In the genomic region with DNA sequence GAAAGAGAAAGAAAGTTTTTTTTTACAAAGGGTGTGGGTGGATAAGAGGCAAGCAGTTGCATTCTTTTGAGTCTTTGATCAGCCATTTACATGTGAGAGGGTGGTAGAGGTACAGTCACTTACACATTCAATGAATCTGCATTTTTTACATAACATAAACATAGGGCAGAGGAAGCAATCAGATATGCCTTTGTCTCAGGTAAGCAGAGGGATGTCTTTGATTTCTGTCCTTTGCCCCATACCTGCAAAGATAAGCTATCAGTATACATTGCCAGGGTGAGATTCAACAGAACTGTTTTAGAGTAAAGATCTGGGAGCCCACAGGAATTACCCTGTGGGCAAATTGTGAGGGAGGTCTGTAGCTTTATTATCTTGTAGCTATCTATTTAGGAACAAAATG, we compare ENCODE assay signal across 1 cellular context.
A peak's percentile ranks its signal among the peaks of the same experiment; 100 is the strongest.
TF ChIP-seq lines count a peak whose summit lies in the region.

No MANE protein-coding gene starts in this region.

TF ChIP-seq in HepG2, 621 proteins besides CTCF, POLR2A, EP300 and RAD21 (continued from another document and continues in another):
- TF ChIP-seq, protein P1, sequence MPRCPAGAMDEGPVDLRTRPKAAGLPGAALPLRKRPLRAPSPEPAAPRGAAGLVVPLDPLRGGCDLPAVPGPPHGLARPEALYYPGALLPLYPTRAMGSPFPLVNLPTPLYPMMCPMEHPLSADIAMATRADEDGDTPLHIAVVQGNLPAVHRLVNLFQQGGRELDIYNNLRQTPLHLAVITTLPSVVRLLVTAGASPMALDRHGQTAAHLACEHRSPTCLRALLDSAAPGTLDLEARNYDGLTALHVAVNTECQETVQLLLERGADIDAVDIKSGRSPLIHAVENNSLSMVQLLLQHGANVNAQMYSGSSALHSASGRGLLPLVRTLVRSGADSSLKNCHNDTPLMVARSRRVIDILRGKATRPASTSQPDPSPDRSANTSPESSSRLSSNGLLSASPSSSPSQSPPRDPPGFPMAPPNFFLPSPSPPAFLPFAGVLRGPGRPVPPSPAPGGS (CRISPR knock-in tag; IDR thresholded peaks at IDR 0.05), result no peak
- TF ChIP-seq, protein P2, sequence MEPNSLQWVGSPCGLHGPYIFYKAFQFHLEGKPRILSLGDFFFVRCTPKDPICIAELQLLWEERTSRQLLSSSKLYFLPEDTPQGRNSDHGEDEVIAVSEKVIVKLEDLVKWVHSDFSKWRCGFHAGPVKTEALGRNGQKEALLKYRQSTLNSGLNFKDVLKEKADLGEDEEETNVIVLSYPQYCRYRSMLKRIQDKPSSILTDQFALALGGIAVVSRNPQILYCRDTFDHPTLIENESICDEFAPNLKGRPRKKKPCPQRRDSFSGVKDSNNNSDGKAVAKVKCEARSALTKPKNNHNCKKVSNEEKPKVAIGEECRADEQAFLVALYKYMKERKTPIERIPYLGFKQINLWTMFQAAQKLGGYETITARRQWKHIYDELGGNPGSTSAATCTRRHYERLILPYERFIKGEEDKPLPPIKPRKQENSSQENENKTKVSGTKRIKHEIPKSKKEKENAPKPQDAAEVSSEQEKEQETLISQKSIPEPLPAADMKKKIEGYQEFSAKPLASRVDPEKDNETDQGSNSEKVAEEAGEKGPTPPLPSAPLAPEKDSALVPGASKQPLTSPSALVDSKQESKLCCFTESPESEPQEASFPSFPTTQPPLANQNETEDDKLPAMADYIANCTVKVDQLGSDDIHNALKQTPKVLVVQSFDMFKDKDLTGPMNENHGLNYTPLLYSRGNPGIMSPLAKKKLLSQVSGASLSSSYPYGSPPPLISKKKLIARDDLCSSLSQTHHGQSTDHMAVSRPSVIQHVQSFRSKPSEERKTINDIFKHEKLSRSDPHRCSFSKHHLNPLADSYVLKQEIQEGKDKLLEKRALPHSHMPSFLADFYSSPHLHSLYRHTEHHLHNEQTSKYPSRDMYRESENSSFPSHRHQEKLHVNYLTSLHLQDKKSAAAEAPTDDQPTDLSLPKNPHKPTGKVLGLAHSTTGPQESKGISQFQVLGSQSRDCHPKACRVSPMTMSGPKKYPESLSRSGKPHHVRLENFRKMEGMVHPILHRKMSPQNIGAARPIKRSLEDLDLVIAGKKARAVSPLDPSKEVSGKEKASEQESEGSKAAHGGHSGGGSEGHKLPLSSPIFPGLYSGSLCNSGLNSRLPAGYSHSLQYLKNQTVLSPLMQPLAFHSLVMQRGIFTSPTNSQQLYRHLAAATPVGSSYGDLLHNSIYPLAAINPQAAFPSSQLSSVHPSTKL (CRISPR knock-in tag; IDR thresholded peaks at IDR 0.05), result peak; percentile 42; the same call in 1 of the 2 replicates
- TF ChIP-seq MBD4 (IDR thresholded peaks at IDR 0.05; ENCODE audit: borderline replicate concordance, low read length) (no peak), ZFP36L1 (CRISPR knock-in tag; IDR thresholded peaks at IDR 0.05) (no peak), GATA4 (IDR thresholded peaks at IDR 0.05; ENCODE audit: borderline replicate concordance, low read depth) (peak; percentile 87; the same call in 1 of the 2 replicates), SATB2 (CRISPR knock-in tag; IDR thresholded peaks at IDR 0.05) (no peak), ZFAT (CRISPR knock-in tag; conservative IDR thresholded peaks at IDR 0.05) (no peak), FOXJ3 (CRISPR knock-in tag; IDR thresholded peaks at IDR 0.05; ENCODE audit: borderline replicate concordance) (peak; percentile 29; the same call in 1 of the 2 replicates), ZBTB7B (CRISPR knock-in tag; IDR thresholded peaks at IDR 0.05) (no peak), NCOA2 (CRISPR knock-in tag; IDR thresholded peaks at IDR 0.05) (peak; percentile 66; the same call in 1 of the 2 replicates), SRF (IDR thresholded peaks at IDR 0.05; ENCODE audit: low read depth, low read length) (no peak), POLR2AphosphoS5 (IDR thresholded peaks at IDR 0.05; ENCODE audit: low read depth, low read length) (no peak), AGO1 (IDR thresholded peaks at IDR 0.05; ENCODE audit: low read depth, low read length, poor library complexity, severe bottlenecking) (no peak), NONO (IDR thresholded peaks at IDR 0.05) (no peak), NONO (CRISPR knock-in tag; conservative IDR thresholded peaks at IDR 0.05) (no peak), KDM6A (CRISPR knock-in tag; IDR thresholded peaks at IDR 0.05; ENCODE audit: low read depth) (peak; percentile 45; the same call in 1 of the 2 replicates), SOX13 (IDR thresholded peaks at IDR 0.05) (no peak), SOX13 (CRISPR knock-in tag; conservative IDR thresholded peaks at IDR 0.05 in 1 of 2, IDR thresholded peaks at IDR 0.05 in 1 of 2) (peak in 1 of 2 experiments; percentile 82; a peak in 2 of 4 replicates), NFE2L2 (IDR thresholded peaks at IDR 0.05; ENCODE audit: low read length) (no peak), JUN (CRISPR knock-in tag; IDR thresholded peaks at IDR 0.05) (no peak), ZNF547 (CRISPR knock-in tag; IDR thresholded peaks at IDR 0.05) (no peak), DPF2 (CRISPR knock-in tag; IDR thresholded peaks at IDR 0.05; ENCODE audit: borderline replicate concordance, low read depth) (peak; percentile 61; the same call in 1 of the 2 replicates), HDAC1 (CRISPR knock-in tag; IDR thresholded peaks at IDR 0.05) (0 out of 2 replicates have a peak, but pooled peaks have one; percentile 41), HMG20A (CRISPR knock-in tag; IDR thresholded peaks at IDR 0.05; ENCODE audit: borderline replicate concordance) (peak; percentile 78; the same call in 1 of the 2 replicates), ZNF737 (CRISPR knock-in tag; IDR thresholded peaks at IDR 0.05; ENCODE audit: borderline replicate concordance) (no peak), MED13 (CRISPR knock-in tag; IDR thresholded peaks at IDR 0.05) (no peak), ZFP62 (CRISPR knock-in tag; IDR thresholded peaks at IDR 0.05) (no peak), TBL1XR1 (IDR thresholded peaks at IDR 0.05; ENCODE audit: borderline replicate concordance, low read length, partially characterized antibody) (no peak), EED (CRISPR knock-in tag; IDR thresholded peaks at IDR 0.05) (no peak), ZNF768 (CRISPR knock-in tag; IDR thresholded peaks at IDR 0.05) (no peak), SRSF1 (optimal IDR thresholded peaks at IDR 0.05; ENCODE audit: low read depth, low read length) (no peak), ETV6 (CRISPR knock-in tag; conservative IDR thresholded peaks at IDR 0.05) (no peak), RFXANK (CRISPR knock-in tag; IDR thresholded peaks at IDR 0.05) (no peak), ZNF430 (CRISPR knock-in tag; IDR thresholded peaks at IDR 0.05) (no peak)
- TF ChIP-seq, protein P3, sequence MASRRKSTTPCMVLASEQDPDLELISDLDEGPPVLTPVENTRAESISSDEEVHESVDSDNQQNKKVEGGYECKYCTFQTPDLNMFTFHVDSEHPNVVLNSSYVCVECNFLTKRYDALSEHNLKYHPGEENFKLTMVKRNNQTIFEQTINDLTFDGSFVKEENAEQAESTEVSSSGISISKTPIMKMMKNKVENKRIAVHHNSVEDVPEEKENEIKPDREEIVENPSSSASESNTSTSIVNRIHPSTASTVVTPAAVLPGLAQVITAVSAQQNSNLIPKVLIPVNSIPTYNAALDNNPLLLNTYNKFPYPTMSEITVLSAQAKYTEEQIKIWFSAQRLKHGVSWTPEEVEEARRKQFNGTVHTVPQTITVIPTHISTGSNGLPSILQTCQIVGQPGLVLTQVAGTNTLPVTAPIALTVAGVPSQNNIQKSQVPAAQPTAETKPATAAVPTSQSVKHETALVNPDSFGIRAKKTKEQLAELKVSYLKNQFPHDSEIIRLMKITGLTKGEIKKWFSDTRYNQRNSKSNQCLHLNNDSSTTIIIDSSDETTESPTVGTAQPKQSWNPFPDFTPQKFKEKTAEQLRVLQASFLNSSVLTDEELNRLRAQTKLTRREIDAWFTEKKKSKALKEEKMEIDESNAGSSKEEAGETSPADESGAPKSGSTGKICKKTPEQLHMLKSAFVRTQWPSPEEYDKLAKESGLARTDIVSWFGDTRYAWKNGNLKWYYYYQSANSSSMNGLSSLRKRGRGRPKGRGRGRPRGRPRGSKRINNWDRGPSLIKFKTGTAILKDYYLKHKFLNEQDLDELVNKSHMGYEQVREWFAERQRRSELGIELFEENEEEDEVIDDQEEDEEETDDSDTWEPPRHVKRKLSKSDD (CRISPR knock-in tag; IDR thresholded peaks at IDR 0.05; ENCODE audit: low read depth), result no peak
- TF ChIP-seq, protein P4, sequence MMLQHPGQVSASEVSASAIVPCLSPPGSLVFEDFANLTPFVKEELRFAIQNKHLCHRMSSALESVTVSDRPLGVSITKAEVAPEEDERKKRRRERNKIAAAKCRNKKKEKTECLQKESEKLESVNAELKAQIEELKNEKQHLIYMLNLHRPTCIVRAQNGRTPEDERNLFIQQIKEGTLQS (CRISPR knock-in tag; IDR thresholded peaks at IDR 0.05), result no peak
- TF ChIP-seq, protein P5, sequence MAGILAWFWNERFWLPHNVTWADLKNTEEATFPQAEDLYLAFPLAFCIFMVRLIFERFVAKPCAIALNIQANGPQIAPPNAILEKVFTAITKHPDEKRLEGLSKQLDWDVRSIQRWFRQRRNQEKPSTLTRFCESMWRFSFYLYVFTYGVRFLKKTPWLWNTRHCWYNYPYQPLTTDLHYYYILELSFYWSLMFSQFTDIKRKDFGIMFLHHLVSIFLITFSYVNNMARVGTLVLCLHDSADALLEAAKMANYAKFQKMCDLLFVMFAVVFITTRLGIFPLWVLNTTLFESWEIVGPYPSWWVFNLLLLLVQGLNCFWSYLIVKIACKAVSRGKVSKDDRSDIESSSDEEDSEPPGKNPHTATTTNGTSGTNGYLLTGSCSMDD (CRISPR knock-in tag; IDR thresholded peaks at IDR 0.05), result no peak
- TF ChIP-seq, protein P6, sequence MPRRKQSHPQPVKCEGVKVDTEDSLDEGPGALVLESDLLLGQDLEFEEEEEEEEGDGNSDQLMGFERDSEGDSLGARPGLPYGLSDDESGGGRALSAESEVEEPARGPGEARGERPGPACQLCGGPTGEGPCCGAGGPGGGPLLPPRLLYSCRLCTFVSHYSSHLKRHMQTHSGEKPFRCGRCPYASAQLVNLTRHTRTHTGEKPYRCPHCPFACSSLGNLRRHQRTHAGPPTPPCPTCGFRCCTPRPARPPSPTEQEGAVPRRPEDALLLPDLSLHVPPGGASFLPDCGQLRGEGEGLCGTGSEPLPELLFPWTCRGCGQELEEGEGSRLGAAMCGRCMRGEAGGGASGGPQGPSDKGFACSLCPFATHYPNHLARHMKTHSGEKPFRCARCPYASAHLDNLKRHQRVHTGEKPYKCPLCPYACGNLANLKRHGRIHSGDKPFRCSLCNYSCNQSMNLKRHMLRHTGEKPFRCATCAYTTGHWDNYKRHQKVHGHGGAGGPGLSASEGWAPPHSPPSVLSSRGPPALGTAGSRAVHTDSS (CRISPR knock-in tag; conservative IDR thresholded peaks at IDR 0.05), result no peak
- TF ChIP-seq, protein P7, sequence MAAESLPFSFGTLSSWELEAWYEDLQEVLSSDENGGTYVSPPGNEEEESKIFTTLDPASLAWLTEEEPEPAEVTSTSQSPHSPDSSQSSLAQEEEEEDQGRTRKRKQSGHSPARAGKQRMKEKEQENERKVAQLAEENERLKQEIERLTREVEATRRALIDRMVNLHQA (CRISPR knock-in tag; IDR thresholded peaks at IDR 0.05), result no peak
- TF ChIP-seq, protein P8, sequence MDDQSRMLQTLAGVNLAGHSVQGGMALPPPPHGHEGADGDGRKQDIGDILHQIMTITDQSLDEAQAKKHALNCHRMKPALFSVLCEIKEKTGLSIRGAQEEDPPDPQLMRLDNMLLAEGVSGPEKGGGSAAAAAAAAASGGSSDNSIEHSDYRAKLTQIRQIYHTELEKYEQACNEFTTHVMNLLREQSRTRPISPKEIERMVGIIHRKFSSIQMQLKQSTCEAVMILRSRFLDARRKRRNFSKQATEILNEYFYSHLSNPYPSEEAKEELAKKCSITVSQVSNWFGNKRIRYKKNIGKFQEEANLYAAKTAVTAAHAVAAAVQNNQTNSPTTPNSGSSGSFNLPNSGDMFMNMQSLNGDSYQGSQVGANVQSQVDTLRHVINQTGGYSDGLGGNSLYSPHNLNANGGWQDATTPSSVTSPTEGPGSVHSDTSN (CRISPR knock-in tag; IDR thresholded peaks at IDR 0.05; ENCODE audit: borderline replicate concordance), result no peak
- TF ChIP-seq, protein P9, sequence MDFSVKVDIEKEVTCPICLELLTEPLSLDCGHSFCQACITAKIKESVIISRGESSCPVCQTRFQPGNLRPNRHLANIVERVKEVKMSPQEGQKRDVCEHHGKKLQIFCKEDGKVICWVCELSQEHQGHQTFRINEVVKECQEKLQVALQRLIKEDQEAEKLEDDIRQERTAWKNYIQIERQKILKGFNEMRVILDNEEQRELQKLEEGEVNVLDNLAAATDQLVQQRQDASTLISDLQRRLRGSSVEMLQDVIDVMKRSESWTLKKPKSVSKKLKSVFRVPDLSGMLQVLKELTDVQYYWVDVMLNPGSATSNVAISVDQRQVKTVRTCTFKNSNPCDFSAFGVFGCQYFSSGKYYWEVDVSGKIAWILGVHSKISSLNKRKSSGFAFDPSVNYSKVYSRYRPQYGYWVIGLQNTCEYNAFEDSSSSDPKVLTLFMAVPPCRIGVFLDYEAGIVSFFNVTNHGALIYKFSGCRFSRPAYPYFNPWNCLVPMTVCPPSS (IDR thresholded peaks at IDR 0.05), result no peak
- TF ChIP-seq, protein P10, sequence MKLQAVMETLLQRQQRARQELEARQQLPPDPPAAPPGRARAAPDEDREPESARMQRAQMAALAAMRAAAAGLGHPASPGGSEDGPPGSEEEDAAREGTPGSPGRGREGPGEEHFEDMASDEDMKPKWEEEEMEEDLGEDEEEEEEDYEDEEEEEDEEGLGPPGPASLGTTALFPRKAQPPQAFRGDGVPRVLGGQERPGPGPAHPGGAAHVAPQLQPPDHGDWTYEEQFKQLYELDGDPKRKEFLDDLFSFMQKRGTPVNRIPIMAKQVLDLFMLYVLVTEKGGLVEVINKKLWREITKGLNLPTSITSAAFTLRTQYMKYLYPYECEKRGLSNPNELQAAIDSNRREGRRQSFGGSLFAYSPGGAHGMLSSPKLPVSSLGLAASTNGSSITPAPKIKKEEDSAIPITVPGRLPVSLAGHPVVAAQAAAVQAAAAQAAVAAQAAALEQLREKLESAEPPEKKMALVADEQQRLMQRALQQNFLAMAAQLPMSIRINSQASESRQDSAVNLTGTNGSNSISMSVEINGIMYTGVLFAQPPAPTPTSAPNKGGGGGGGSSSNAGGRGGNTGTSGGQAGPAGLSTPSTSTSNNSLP (IDR thresholded peaks at IDR 0.05; ENCODE audit: low read depth, low read length), result 0 out of 2 replicates have a peak, but pooled peaks have one; percentile 30
- TF ChIP-seq, protein P11, sequence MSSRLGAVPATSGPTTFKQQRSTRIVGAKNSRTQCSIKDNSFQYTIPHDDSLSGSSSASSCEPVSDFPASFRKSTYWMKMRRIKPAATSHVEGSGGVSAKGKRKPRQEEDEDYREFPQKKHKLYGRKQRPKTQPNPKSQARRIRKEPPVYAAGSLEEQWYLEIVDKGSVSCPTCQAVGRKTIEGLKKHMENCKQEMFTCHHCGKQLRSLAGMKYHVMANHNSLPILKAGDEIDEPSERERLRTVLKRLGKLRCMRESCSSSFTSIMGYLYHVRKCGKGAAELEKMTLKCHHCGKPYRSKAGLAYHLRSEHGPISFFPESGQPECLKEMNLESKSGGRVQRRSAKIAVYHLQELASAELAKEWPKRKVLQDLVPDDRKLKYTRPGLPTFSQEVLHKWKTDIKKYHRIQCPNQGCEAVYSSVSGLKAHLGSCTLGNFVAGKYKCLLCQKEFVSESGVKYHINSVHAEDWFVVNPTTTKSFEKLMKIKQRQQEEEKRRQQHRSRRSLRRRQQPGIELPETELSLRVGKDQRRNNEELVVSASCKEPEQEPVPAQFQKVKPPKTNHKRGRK (CRISPR knock-in tag; IDR thresholded peaks at IDR 0.05), result no peak
